In genomic region chr12:6582196-6582595, GRCh38 we compare ENCODE assay signal across 1 cellular context.
TF ChIP-seq lines count a peak whose summit lies in the region.

No MANE protein-coding gene starts in this region.

TF ChIP-seq in GM23338, 12 proteins besides CTCF, POLR2A, EP300 and RAD21 (continued from another document):
- TF ChIP-seq ZNF462 (CRISPR knock-in tag; IDR thresholded peaks at IDR 0.05) = no peak
- TF ChIP-seq, protein P1, sequence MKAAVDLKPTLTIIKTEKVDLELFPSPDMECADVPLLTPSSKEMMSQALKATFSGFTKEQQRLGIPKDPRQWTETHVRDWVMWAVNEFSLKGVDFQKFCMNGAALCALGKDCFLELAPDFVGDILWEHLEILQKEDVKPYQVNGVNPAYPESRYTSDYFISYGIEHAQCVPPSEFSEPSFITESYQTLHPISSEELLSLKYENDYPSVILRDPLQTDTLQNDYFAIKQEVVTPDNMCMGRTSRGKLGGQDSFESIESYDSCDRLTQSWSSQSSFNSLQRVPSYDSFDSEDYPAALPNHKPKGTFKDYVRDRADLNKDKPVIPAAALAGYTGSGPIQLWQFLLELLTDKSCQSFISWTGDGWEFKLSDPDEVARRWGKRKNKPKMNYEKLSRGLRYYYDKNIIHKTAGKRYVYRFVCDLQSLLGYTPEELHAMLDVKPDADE (IDR thresholded peaks at IDR 0.05) = no peak
- TF ChIP-seq EZH2phosphoT487 (IDR thresholded peaks at IDR 0.05; ENCODE audit: unreplicated experiment) = no peak
- no peak for TF ChIP-seq ZNF331 (CRISPR knock-in tag; IDR thresholded peaks at IDR 0.05; ENCODE audit: low read depth)
TF ChIP-seq in GM23338: peak in this region for 0.
